Comparison of ENCODE assay signal across 8 cellular contexts in the genomic region with DNA sequence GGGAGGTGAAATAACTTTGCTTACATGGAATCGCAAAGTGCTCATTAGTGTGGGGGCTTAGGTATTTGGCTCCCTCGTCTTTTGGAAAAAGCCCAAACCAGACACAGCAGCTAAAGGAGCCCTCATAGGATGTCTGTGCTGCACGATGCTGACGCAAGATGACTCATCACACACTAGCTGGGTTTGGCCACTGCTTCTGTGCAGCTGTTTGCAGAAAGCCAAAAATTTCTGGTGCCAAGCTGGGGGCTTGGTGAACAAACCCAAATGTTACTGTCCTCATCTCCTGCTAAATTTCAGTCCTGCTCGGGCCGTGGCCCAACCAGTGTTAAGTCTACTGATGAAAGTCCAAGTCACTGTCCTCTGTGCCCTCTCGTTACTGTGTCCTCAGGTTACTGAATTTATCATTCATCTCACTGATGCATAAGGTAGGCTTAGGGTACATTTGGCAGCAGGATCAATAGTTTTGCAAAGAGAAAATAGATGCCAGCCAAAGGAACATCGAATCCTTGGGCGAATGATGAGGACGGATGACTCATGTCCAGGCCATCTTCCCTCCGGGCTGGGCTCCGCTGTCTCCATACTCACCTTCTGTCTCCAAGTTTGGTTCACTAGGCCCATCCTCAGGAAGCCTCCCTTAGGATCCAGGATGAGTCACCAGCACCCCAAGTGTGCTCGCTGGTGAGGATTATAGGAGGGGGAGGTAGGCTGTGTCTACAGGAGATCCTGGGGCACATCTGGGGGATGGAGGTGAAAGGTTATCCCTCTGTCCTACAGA.
DNase-seq lines count a peak whose midpoint lies in the region; FAIRE-seq and TF ChIP-seq lines count a peak whose summit lies in the region.

No MANE protein-coding gene starts in this region.

- H3K4me1 Mint-ChIP-seq in activated T-helper 2 cell treated with anti-CD3 and anti-CD28 coated beads, Interferon-gamma antibody, Interleukin-2, Interleukin-4, amounts not matched to agents 10 μg/mL and 5 μg/mL and 100 μg/mL, durations not matched to agents 14 hours and 24 hours and 36 hours (ENCODE audit: low read depth) = peaks cover 6% of the 10 kb centered on the region

- no peaks in the 10 kb centered on the region for H3K4me1 ChIP-seq in hepatocyte (ENCODE audit: insufficient read depth)

- H3K79me2 ChIP-seq in hepatocyte = no peaks in the 10 kb centered on the region

- H3K9me3 ChIP-seq in AG04450 (ENCODE audit: control insufficient read depth, insufficient read depth, low read length) (peaks cover 11% of the 10 kb centered on the region), hepatocyte (ENCODE audit: low read depth) (no peaks in the 10 kb centered on the region)

- no peak overlapping the region for H2AFZ ChIP-seq in hepatocyte

- H3K27ac ChIP-seq in AG04450 (ENCODE audit: low read depth, low read length) (peak overlapping the region; percentile 90), hepatocyte (peak overlapping the region; percentile 24)

- peak; percentile 99 for DNase-seq in AG04450 (ENCODE audit: low read depth, low spot score)
- peak; percentile 96 for DNase-seq in HT1080 (ENCODE audit: low read depth)
- DNase-seq in amniotic epithelial cell (ENCODE audit: low read depth) = peak; percentile 98
- peak; percentile 54 for DNase-seq in hepatocyte (ENCODE audit: low spot score)
- peak; percentile 94 for DNase-seq in stromal cell of bone marrow (ENCODE audit: low read depth)
- DNase-seq in NCI-H2107 treated with DMSO at 0.1 percent for 48 hours (lab: John Stamatoyannopoulos, UW; ENCODE audit: unreplicated experiment) = no peak
- DNase-seq in activated T-helper 2 cell treated with anti-CD3 and anti-CD28 coated beads, Interferon-gamma antibody, Interleukin-2, Interleukin-4, amounts not matched to agents 10 μg/mL and 5 μg/mL and 100 μg/mL, durations not matched to agents 14 hours and 24 hours and 36 hours (ENCODE audit: low spot score) = no peak
- no peak for DNase-seq in GM12891 (ENCODE audit: insufficient read length, low spot score)

- intact Hi-C loops in activated T-helper 2 cell treated with anti-CD3 and anti-CD28 coated beads, Interferon-gamma antibody, Interleukin-2, Interleukin-4, amounts not matched to agents 10 μg/mL and 5 μg/mL and 100 μg/mL, durations not matched to agents 14 hours and 24 hours and 36 hours (cut with micrococcal nuclease) = loop anchor here (1.0 to 10.0 kb wide), 4 partner anchors 25 to 930 kb away; no protein-coding TSS in a partner anchor

- no peaks in the 10 kb centered on the region for H4K20me1 ChIP-seq in hepatocyte (ENCODE audit: insufficient read depth, poor library complexity, severe bottlenecking)

- TF ChIP-seq POLR2A in GM12891 (IDR thresholded peaks at IDR 0.05; ENCODE audit: low read depth, low read length) = no peak

- 65% methylated on average over 13 of the region's 13 CpGs for WGBS in hepatocyte (ENCODE audit: low lambda C conversion rate, missing lambda C conversion rate)

- POLR2A ChIA-PET in AG04450 (lab: Yijun Ruan, JAX) = no interaction called here

- H3K4me3 ChIP-seq in AG04450 (ENCODE audit: low read depth, low read length) = peak overlapping the region; percentile 41
- no peak overlapping the region for H3K4me3 ChIP-seq in hepatocyte

- TF ChIP-seq CTCF in AG04450 (IDR thresholded peaks at IDR 0.05; ENCODE audit: low read depth, low read length) (no peak), hepatocyte (IDR thresholded peaks at IDR 0.05; ENCODE audit: poor library complexity) (no peak)

- H3K9me3 Mint-ChIP-seq in activated T-helper 2 cell treated with anti-CD3 and anti-CD28 coated beads, Interferon-gamma antibody, Interleukin-2, Interleukin-4, amounts not matched to agents 10 μg/mL and 5 μg/mL and 100 μg/mL, durations not matched to agents 14 hours and 24 hours and 36 hours = peaks cover 3% of the 10 kb centered on the region

- FAIRE-seq in GM12891 (lab: Jason Lieb, UNC) = no peak

- CTCF ChIA-PET in AG04450 (lab: Charles Lee) = interaction anchor here (0.6 to 2.4 kb wide), 32 partner anchors 11 to 937 kb away, joined by 3 to 18 read pairs (median 3); a partner anchor contains a TSS

- no peak overlapping the region for H3K4me3 Mint-ChIP-seq in activated T-helper 2 cell treated with anti-CD3 and anti-CD28 coated beads, Interferon-gamma antibody, Interleukin-2, Interleukin-4, amounts not matched to agents 10 μg/mL and 5 μg/mL and 100 μg/mL, durations not matched to agents 14 hours and 24 hours and 36 hours (ENCODE audit: low read depth)

- no peaks in the 10 kb centered on the region for H3K36me3 ChIP-seq in hepatocyte (replicated peaks; ENCODE audit: insufficient read depth, low read depth)

- no peak overlapping the region for H3K27ac Mint-ChIP-seq in activated T-helper 2 cell treated with anti-CD3 and anti-CD28 coated beads, Interferon-gamma antibody, Interleukin-2, Interleukin-4, amounts not matched to agents 10 μg/mL and 5 μg/mL and 100 μg/mL, durations not matched to agents 14 hours and 24 hours and 36 hours

- no peaks in the 10 kb centered on the region for H3K9me2 ChIP-seq in hepatocyte (replicated peaks; ENCODE audit: insufficient read depth)

- no peak overlapping the region for H3K4me2 ChIP-seq in hepatocyte

- H3K27me3 Mint-ChIP-seq in activated T-helper 2 cell treated with anti-CD3 and anti-CD28 coated beads, Interferon-gamma antibody, Interleukin-2, Interleukin-4, amounts not matched to agents 10 μg/mL and 5 μg/mL and 100 μg/mL, durations not matched to agents 14 hours and 24 hours and 36 hours (ENCODE audit: low read depth) = peaks cover 5% of the 10 kb centered on the region

- H3K36me3 Mint-ChIP-seq in activated T-helper 2 cell treated with anti-CD3 and anti-CD28 coated beads, Interferon-gamma antibody, Interleukin-2, Interleukin-4, amounts not matched to agents 10 μg/mL and 5 μg/mL and 100 μg/mL, durations not matched to agents 14 hours and 24 hours and 36 hours (ENCODE audit: low read depth) = no peaks in the 10 kb centered on the region

- H3K27me3 ChIP-seq in AG04450 (ENCODE audit: control insufficient read depth, insufficient read depth, low read length) (no peaks in the 10 kb centered on the region), hepatocyte (no peaks in the 10 kb centered on the region)

TF ChIP-seq in GM12891, 5 proteins besides CTCF, POLR2A, EP300 and RAD21:
- TF ChIP-seq TAF1 (IDR thresholded peaks at IDR 0.05; ENCODE audit: low read depth, low read length) = no peak
- no peak for TF ChIP-seq PAX5 (IDR thresholded peaks at IDR 0.05; ENCODE audit: insufficient read depth, low read length, severe bottlenecking)
- no peak for TF ChIP-seq POLR2AphosphoS5 (IDR thresholded peaks at IDR 0.05; ENCODE audit: low read depth, low read length)
- TF ChIP-seq POU2F2 (IDR thresholded peaks at IDR 0.05; ENCODE audit: low read depth, low read length) = no peak
- no peak for TF ChIP-seq SPI1 (IDR thresholded peaks at IDR 0.05; ENCODE audit: low read depth, low read length)

Comparison
In these comparisons a context has a peak if more than half of its experiments do, and no peak if none do; other contexts are left out.
1. DNase-seq: peak in AG04450 (single experiment), HT1080 (single experiment), amniotic epithelial cell (single experiment), hepatocyte (single experiment) and stromal cell of bone marrow (single experiment); none in NCI-H2107 treated with DMSO at 0.1 percent for 48 hours (single experiment), activated T-helper 2 cell treated with anti-CD3 and anti-CD28 coated beads, Interferon-gamma antibody, Interleukin-2, Interleukin-4, amounts not matched to agents 10 μg/mL and 5 μg/mL and 100 μg/mL, durations not matched to agents 14 hours and 24 hours and 36 hours (single experiment) and GM12891 (single experiment).